Comparison of ENCODE assay signal across 1 cellular context in the genomic region with DNA sequence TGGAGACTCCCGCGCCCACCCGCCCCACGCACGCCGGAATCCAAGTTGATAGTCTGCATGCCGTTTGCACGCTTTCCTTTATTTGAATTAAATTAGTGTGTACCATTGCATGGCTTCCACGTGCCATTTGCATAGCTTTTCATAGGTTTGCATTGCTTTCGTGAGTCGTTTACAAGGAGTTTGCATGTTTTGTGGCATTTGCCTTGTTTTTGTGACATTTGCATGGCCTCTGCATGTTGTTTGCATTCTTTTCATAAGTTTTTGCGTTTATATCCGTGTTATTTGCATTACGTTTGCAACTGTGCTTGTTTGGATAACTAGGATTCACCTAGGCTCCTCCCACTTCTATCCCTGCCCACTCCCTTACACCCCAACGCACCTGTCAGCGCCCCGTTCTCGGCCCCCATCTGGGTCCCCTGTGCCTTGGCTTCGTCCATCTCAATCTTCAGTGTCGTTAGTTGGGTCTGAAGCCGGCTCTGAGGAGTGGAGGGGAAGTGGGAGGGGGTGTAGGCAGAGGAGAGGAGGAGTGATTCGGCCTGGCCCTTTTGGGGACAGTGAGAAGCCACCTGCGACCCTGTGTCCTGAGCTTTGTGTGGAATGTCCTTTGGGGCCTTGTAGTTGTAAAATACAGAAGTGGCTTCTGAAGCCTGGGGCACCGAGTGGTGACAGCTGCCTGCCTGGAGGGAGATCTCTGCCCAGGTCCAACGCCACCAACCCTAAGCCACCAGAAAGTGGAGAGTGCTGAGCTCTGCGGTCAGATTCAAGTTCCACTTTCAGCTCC.
TF ChIP-seq lines count a peak whose summit lies in the region.

No MANE protein-coding gene starts in this region.

TF ChIP-seq in GM23338, 12 proteins besides CTCF, POLR2A, EP300 and RAD21 (continued from another document):
- no peak for TF ChIP-seq ZNF462 (CRISPR knock-in tag; IDR thresholded peaks at IDR 0.05)
- TF ChIP-seq NANOG (IDR thresholded peaks at IDR 0.05; ENCODE audit: borderline replicate concordance), result no peak
- TF ChIP-seq EZH2 (IDR thresholded peaks at IDR 0.05; ENCODE audit: low read depth, unreplicated experiment), result no peak
- no peak for TF ChIP-seq ETS1 (IDR thresholded peaks at IDR 0.05)
- TF ChIP-seq ZNF331 (CRISPR knock-in tag; IDR thresholded peaks at IDR 0.05; ENCODE audit: low read depth), result no peak
